Comparison of ENCODE assay signal across 8 cellular contexts in the genomic region with DNA sequence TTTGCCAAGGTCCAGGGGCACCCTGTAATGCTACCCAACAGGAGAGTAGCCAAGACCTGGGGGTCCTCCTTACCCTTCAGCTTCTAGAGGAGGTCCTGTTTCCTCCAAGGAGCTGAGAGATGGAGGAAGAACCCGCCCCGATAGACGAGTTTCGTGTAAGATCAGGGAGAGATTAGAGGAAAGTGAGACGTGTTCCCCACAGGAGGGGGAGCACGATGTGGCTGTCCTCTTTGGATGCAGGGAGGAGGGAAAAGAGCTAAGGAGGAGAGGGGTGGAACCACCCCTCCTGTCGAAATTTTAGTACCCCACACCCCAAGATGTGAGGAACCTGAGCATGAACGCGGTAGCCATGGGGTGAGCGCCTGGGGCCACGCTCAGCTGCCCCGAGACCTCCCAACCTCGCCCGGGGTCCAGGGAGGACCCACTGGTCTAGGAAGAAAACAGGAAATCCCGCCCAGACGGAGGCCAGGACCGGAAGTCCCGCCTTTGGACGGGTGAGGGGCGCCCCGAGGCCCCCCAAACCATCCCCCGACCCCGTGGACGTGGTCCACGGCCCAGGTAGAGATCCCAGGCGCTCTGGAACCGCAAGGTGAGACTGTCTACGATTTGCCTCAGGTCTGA. TPM values are rescaled to one million over a fixed set of nuclear protein-coding genes. Genes with fewer than 3 reads are reported as not detected.
DNase-seq lines count a peak whose midpoint lies in the region; ATAC-seq and TF ChIP-seq lines count a peak whose summit lies in the region.

No MANE protein-coding gene starts in this region.

- H3K36me3 ChIP-seq in MG63 (peaks cover 54% of the 10 kb centered on the region), WERI-Rb-1 (peaks cover 17% of the 10 kb centered on the region)

- TF ChIP-seq POLR2A in lower leg skin (IDR thresholded peaks at IDR 0.05): no peak

- H3K4me3 ChIP-seq in MG63: peak overlapping the region; percentile 98
- H3K4me3 ChIP-seq in WERI-Rb-1 (ENCODE audit: low read depth, low read length): peak overlapping the region; percentile 78
- H3K4me3 ChIP-seq in lower leg skin (ENCODE audit: low read depth, poor library complexity, severe bottlenecking): peak overlapping the region; percentile 72

- intact Hi-C loops in lower leg skin (cut with DNase I; ENCODE audit: low total_unique reads): no loop called here

- TF ChIP-seq CTCF in WERI-Rb-1 (IDR thresholded peaks at IDR 0.05; ENCODE audit: low read depth, low read length) (no peak), lower leg skin (IDR thresholded peaks at IDR 0.05) (no peak)

- H3K9me3 ChIP-seq in MG63 (no peaks in the 10 kb centered on the region), WERI-Rb-1 (ENCODE audit: severe bottlenecking) (no peaks in the 10 kb centered on the region)

- ATAC-seq in HG02610 (IDR thresholded peaks at IDR 0.05; ENCODE audit: unreplicated experiment) (no peak), GM18873 (IDR thresholded peaks at IDR 0.05; ENCODE audit: low FRiP score, unreplicated experiment) (no peak)

- WGBS in lower leg skin, 2 donors: 0 to 1% methylated on average over 24 to 28 of the region's 28 CpGs

- peak overlapping the region; percentile 96 for H3K27ac ChIP-seq in WERI-Rb-1

- H3K27me3 ChIP-seq in MG63 (no peaks in the 10 kb centered on the region), WERI-Rb-1 (ENCODE audit: insufficient read depth, low read depth, severe bottlenecking) (no peaks in the 10 kb centered on the region)

- DNase-seq in ELF-1 (ENCODE audit: low read depth, low spot score) (peak; percentile 69), MG63 (peak; percentile 60), WERI-Rb-1 (peak; percentile 56), dermis blood vessel endothelial cell (peak; percentile 64), lower leg skin (ENCODE audit: low spot score in 2 of 2) (peak; percentile 68 to 93)
- peak; percentile 77 for DNase-seq in stimulated activated CD8-positive, alpha-beta memory T cell treated with anti-CD3 and anti-CD28 coated beads, Interleukin-4, amount 100 ng/mL, for 48 hours

RNA-seq across cellular contexts. Expression of a gene that starts 1.2 kb away (rescaled TPM):
- 12.1 and 16.5 TPM in 2 replicates for total RNA-seq in MG63 (2014; rRNA removed; shearing (Covaris generic); ENCODE audit: low replicate concordance)
- 9.9 and 13.0 TPM in 2 replicates for total RNA-seq in dermis blood vessel endothelial cell
- 10 to 100 TPM; 15.3 to 28.9 (median 23.8) TPM for total RNA-seq in lower leg skin

RNA-seq across cellular contexts. Expression of a gene that starts 1.6 kb away (rescaled TPM):
- 5.2 and 11.5 TPM in 2 replicates for total RNA-seq in MG63 (2014; rRNA removed; shearing (Covaris generic); ENCODE audit: low replicate concordance)
- total RNA-seq in dermis blood vessel endothelial cell (7.5 and 13.8 TPM in 2 replicates), lower leg skin (10 to 100 TPM; 56.4 to 93.4 (median 59.8) TPM)

RNA-seq across cellular contexts. Expression of a gene that starts 8.5 kb away (rescaled TPM):
- total RNA-seq in MG63 (2014; rRNA removed; shearing (Covaris generic); ENCODE audit: low replicate concordance): 29.4 and 46.4 TPM in 2 replicates
- total RNA-seq in dermis blood vessel endothelial cell (44.3 and 60.4 TPM in 2 replicates), lower leg skin (10 to 100 TPM; 29.3 to 49.7 (median 35.1) TPM)

RNA-seq across cellular contexts. Expression of a gene that starts 20.8 kb away (rescaled TPM):
- total RNA-seq in MG63 (2014; rRNA removed; shearing (Covaris generic); ENCODE audit: low replicate concordance): 3.6 TPM in 1 of 2 replicates, not detected in the other
- total RNA-seq in dermis blood vessel endothelial cell (2.1 and 3.6 TPM in 2 replicates), lower leg skin (under 1 TPM in 1 of 4 donors, not detected in 3; 0.42 TPM)

RNA-seq across cellular contexts. Expression of a gene that starts 25.0 kb away (rescaled TPM):
- total RNA-seq in MG63 (2014; rRNA removed; shearing (Covaris generic); ENCODE audit: low replicate concordance): 45.1 and 96.1 TPM in 2 replicates
- 57.2 and 72.9 TPM in 2 replicates for total RNA-seq in dermis blood vessel endothelial cell
- 100 to 1,000 TPM in 2 of 4 donors, 10 to 100 TPM in 2; 62.4 to 122 (median 92.5) TPM for total RNA-seq in lower leg skin
